7 cellular contexts compared by ENCODE assay signal in genomic region chr7:108114117-108114841, GRCh38. TPM values are rescaled to one million over a fixed set of nuclear protein-coding genes. Genes with fewer than 3 reads are reported as not detected.
DNase-seq lines count a peak whose midpoint lies in the region; ATAC-seq, FAIRE-seq and TF ChIP-seq lines count a peak whose summit lies in the region.

No MANE protein-coding gene starts in this region.

- H2BK15ac ChIP-seq in neuronal stem cell (ENCODE audit: low read length) = no peak overlapping the region

- no peak overlapping the region for H4K8ac ChIP-seq in neuronal stem cell (ENCODE audit: low read depth, low read length)

- H3K4me3 ChIP-seq in GM12878 (no peak overlapping the region), neuronal stem cell (ENCODE audit: low read length in 2 of 2) (no peak overlapping the region)

- TF ChIP-seq POLR2A in GM12878 (IDR thresholded peaks at IDR 0.05; ENCODE audit: low read depth, low read length) = no peak

- in situ Hi-C loops in GM12878 (cut with MboI) = loop anchor here (5.0 kb wide), 1 partner anchor 33 kb away; no protein-coding TSS in a partner anchor

- H2BK12ac ChIP-seq in neuronal stem cell (ENCODE audit: low read length) = no peak overlapping the region

- no peak overlapping the region for H3K27ac Mint-ChIP-seq in CD14-positive monocyte

- RAD21 ChIA-PET in GM12878 (lab: Charles Lee; ENCODE audit: unreplicated experiment) = interaction anchor here (0.6 to 6.3 kb wide), 13 partner anchors 14 to 383 kb away, joined by 3 to 142 read pairs (median 5); no protein-coding TSS in a partner anchor

- H2AK5ac ChIP-seq in neuronal stem cell (ENCODE audit: low read depth, low read length) = no peak overlapping the region

- H3K4me3 Mint-ChIP-seq in CD14-positive monocyte = no peak overlapping the region

- H3K4me1 ChIP-seq in GM12878 (ENCODE audit: control insufficient read depth, insufficient read depth, low read length) (no peaks in the 10 kb centered on the region), neuronal stem cell (ENCODE audit: control insufficient read depth in 2 of 2, insufficient read depth in 1 of 2, low read depth in 1 of 2, low read length in 2 of 2) (no peaks in the 10 kb centered on the region)

- TF ChIP-seq CTCF in GM10266 (IDR thresholded peaks at IDR 0.05; ENCODE audit: control insufficient read depth, insufficient read depth, low read depth, missing control alignments) (peak; percentile 75), GM12878 (IDR thresholded peaks at IDR 0.05 in 2 of 3, conservative IDR thresholded peaks at IDR 0.05 in 1 of 3; ENCODE audit: control insufficient read depth in 2 of 3, extremely low read depth in 1 of 3, insufficient read depth in 1 of 3, low read depth in 3 of 3, low read length in 3 of 3) (peak; percentile 68 to 80 (median 70)), CD14-positive monocyte (IDR thresholded peaks at IDR 0.05) (no peak)

- no peak overlapping the region for H3K14ac ChIP-seq in neuronal stem cell (ENCODE audit: low read length)

- intact Hi-C loops in GM12878 (cut with micrococcal nuclease; ENCODE audit: unreplicated experiment) (loop anchor here (1.0 to 5.0 kb wide), 2 partner anchors 32 to 348 kb away; no protein-coding TSS in a partner anchor), CD14-positive monocyte (cut with micrococcal nuclease) (no loop called here)

- H3K27me3 ChIP-seq in GM12878 (replicated peaks in 1 of 2; ENCODE audit: control insufficient read depth in 2 of 2, insufficient read depth in 2 of 2, low read length in 1 of 2) (no peaks in the 10 kb centered on the region), neuronal stem cell (ENCODE audit: control insufficient read depth in 3 of 3, insufficient read depth in 3 of 3, low read depth in 1 of 3, low read length in 3 of 3) (no peaks in the 10 kb centered on the region)

- no peak overlapping the region for H3K27ac ChIP-seq in GM12878 (ENCODE audit: control insufficient read depth, insufficient read depth)
- no peak overlapping the region for H3K27ac ChIP-seq in neuronal stem cell (replicated peaks; ENCODE audit: low read length)

- TF ChIP-seq RAD21 in Ishikawa (IDR thresholded peaks at IDR 0.05; ENCODE audit: low read depth) = peak; percentile 82
- peak; percentile 94 for TF ChIP-seq RAD21 in GM12878 (IDR thresholded peaks at IDR 0.05; ENCODE audit: insufficient read depth, low read depth, low read length)

- no peak overlapping the region for H4K91ac ChIP-seq in neuronal stem cell (ENCODE audit: low read depth, low read length, poor library complexity)

- no peak overlapping the region for H2BK5ac ChIP-seq in neuronal stem cell (ENCODE audit: low read length)

- no peak overlapping the region for H3K23ac ChIP-seq in neuronal stem cell (ENCODE audit: low read depth, low read length, poor library complexity)

- no peaks in the 10 kb centered on the region for H3K9me3 ChIP-seq in GM12878 (replicated peaks; ENCODE audit: control insufficient read depth, insufficient read depth, low read length)
- no peaks in the 10 kb centered on the region for H3K9me3 ChIP-seq in neuronal stem cell (replicated peaks in 1 of 2; ENCODE audit: control insufficient read depth in 2 of 2, insufficient read depth in 1 of 2, low read depth in 1 of 2, low read length in 2 of 2)

- no TSS peak for BruUV-seq in GM12878 (replicated peaks; lab: Mats Ljungman, UMichigan)

- H3K79me2 ChIP-seq in GM12878 (ENCODE audit: control insufficient read depth, insufficient read depth, low read length) = no peaks in the 10 kb centered on the region

- H3K4me2 ChIP-seq in GM12878 (ENCODE audit: control insufficient read depth, insufficient read depth) = no peak overlapping the region
- no peak overlapping the region for H3K4me2 ChIP-seq in neuronal stem cell (ENCODE audit: insufficient read depth, low read length, poor library complexity, severe bottlenecking)

- no peaks in the 10 kb centered on the region for H3K27me3 Mint-ChIP-seq in CD14-positive monocyte (ENCODE audit: low read depth in 3 of 3)

- CTCF ChIA-PET in GM12878 (lab: Yijun Ruan, JAX) = interaction anchor here (0.7 to 11.0 kb wide), 24 partner anchors 8 to 433 kb away, joined by 3 to 254 read pairs (median 6); partner anchors contain the start of gene LAMB4

- POLR2A ChIA-PET in GM12878 (lab: Charles Lee) = interaction anchor here (1.6 kb wide), 1 partner anchor 31 kb away, joined by 9 read pairs; no protein-coding TSS in a partner anchor

- SMC1A ChIA-PET in GM12878 (lab: Charles Lee; ENCODE audit: uncharacterized antibody, unreplicated experiment) = interaction anchor here (0.7 to 3.4 kb wide), 12 partner anchors 8 to 382 kb away, joined by 3 to 130 read pairs (median 7); partner anchors contain the start of gene LAMB4

- WGBS in GM12878 (ENCODE audit: insufficient coverage, insufficient replicate concordance, low lambda C conversion rate, missing lambda C conversion rate) = 24% methylated on average over 6 of the region's 6 CpGs
- no CpG with 5 or more reads among the region's 6 CpGs for WGBS in neuronal stem cell (ENCODE audit: extremely low coverage in 2 of 2, insufficient read length in 2 of 2, insufficient replicate concordance in 1 of 2), 2 donors

- H3K79me1 ChIP-seq in neuronal stem cell (ENCODE audit: low read depth, low read length) = no peaks in the 10 kb centered on the region

- no peak overlapping the region for H3K4ac ChIP-seq in neuronal stem cell (ENCODE audit: low read length)

- DNase-seq in GM10266 (ENCODE audit: extremely low spot score) (no peak), GM12878 (ENCODE audit: low read depth, low spot score) (no peak), neuronal stem cell (ENCODE audit: low spot score) (peak; percentile 15), CD14-positive monocyte (ENCODE audit: low spot score) (no peak), anterior cingulate cortex (lab: John Stamatoyannopoulos, UW) (no peak)

- no peaks in the 10 kb centered on the region for H3K4me1 Mint-ChIP-seq in CD14-positive monocyte

- H2AFZ ChIP-seq in GM12878 (ENCODE audit: control insufficient read depth, low read depth, low read length) (no peak overlapping the region), neuronal stem cell (ENCODE audit: low read length) (no peak overlapping the region)

- peaks cover 0 to 3% (median 0%) of the 10 kb centered on the region in 7 donors for H3K9me3 Mint-ChIP-seq in CD14-positive monocyte

- H4K20me1 ChIP-seq in GM12878 (ENCODE audit: control insufficient read depth, insufficient read depth) = no peaks in the 10 kb centered on the region

- peak; percentile 77 for ATAC-seq in GM19455 (IDR thresholded peaks at IDR 0.05; ENCODE audit: unreplicated experiment)
- peak; percentile 95 for ATAC-seq in GM12878

- H3K18ac ChIP-seq in neuronal stem cell (ENCODE audit: low read length) = no peak overlapping the region

- no peaks in the 10 kb centered on the region for H3K36me3 Mint-ChIP-seq in CD14-positive monocyte

- H2BK120ac ChIP-seq in neuronal stem cell (ENCODE audit: low read depth, low read length) = no peak overlapping the region

- H3K36me3 ChIP-seq in GM12878 (ENCODE audit: control insufficient read depth in 2 of 2, insufficient read depth in 2 of 2, low read length in 1 of 2) (no peaks in the 10 kb centered on the region), neuronal stem cell (replicated peaks in 1 of 2; ENCODE audit: control insufficient read depth in 2 of 2, insufficient read depth in 2 of 2, low read length in 2 of 2) (no peaks in the 10 kb centered on the region)

- H3K9ac ChIP-seq in GM12878 (ENCODE audit: control insufficient read depth, insufficient read depth, low read length) = no peak overlapping the region
- H3K9ac ChIP-seq in neuronal stem cell (ENCODE audit: low read depth, low read length, poor library complexity) = no peak overlapping the region

- no peak for TF ChIP-seq EP300 in Ishikawa (IDR thresholded peaks at IDR 0.05; ENCODE audit: borderline replicate concordance)
- TF ChIP-seq EP300 in GM12878 (IDR thresholded peaks at IDR 0.05; ENCODE audit: borderline replicate concordance in 1 of 2, control insufficient read depth in 1 of 2, low read depth in 2 of 2, low read length in 2 of 2) = no peak

- peak; percentile 77 for FAIRE-seq in GM12878 (lab: Jason Lieb, UNC)

TF ChIP-seq in Ishikawa, 13 proteins besides CTCF, POLR2A, EP300 and RAD21 (continues in another document):
- TF ChIP-seq USF1 (IDR thresholded peaks at IDR 0.05) = no peak
- TF ChIP-seq YY1 (IDR thresholded peaks at IDR 0.05; ENCODE audit: low read depth) = no peak

TF ChIP-seq in GM12878, 131 proteins besides CTCF, POLR2A, EP300 and RAD21 (continues in another document):
- peak; percentile 78 for TF ChIP-seq YY1 (IDR thresholded peaks at IDR 0.05; ENCODE audit: low read depth, low read length)
- TF ChIP-seq SMARCA5 (IDR thresholded peaks at IDR 0.05) = peak; percentile 42; the same call in 1 of the 2 replicates
- no peak for TF ChIP-seq CHD1 (IDR thresholded peaks at IDR 0.05; ENCODE audit: low read depth, low read length)
- peak in 1 of 2 experiments; percentile 46; a peak in 1 of 4 replicates for TF ChIP-seq BHLHE40 (IDR thresholded peaks at IDR 0.05; ENCODE audit: borderline replicate concordance in 1 of 2, low read depth in 2 of 2, low read length in 1 of 2)
- no peak for TF ChIP-seq IKZF2 (IDR thresholded peaks at IDR 0.05)

RNA-seq across cellular contexts. Expression of gene LAMB4, which starts 15.9 kb away (rescaled TPM):
- 0.79 and 1.2 TPM in 2 replicates for total RNA-seq in GM12878 (2013; cell fraction: nucleolus; rRNA removed)
- total RNA-seq in GM12878 (2014; rRNA removed) (0.05 and 0.06 TPM in 2 replicates), GM12878 (2014; rRNA removed; fragmentation: Illumina TruSeq; extraction: Trizol) (not detected in 2 replicates), GM12878 (2021) (not detected in 2 replicates)
- not detected for polyA plus RNA-seq in GM12878 (2011; ENCODE audit: low read depth)
- polyA plus RNA-seq in GM12878 (2011; rRNA removed) (0.04 and 0.12 TPM in 2 replicates), GM12878 (2014; fragmentation: Illumina TruSeq; extraction: Trizol) (not detected in 2 replicates), GM12878 (2014; fragmentation: Nextera tagmentation; extraction: Ambion mirVana) (not detected), GM12878 (2014; rRNA removed) (not detected in 2 replicates), GM12878 (2016; fragmentation: Nextera tagmentation; extraction: Ambion mirVana) (not detected), CD14-positive monocyte (not detected)
- polyA plus RNA-seq in GM12878 (2011; cell fraction: cytosol; rRNA removed) = 0.09 and 0.10 TPM in 2 replicates
- 0.10 and 0.30 TPM in 2 replicates for polyA plus RNA-seq in GM12878 (2011; cell fraction: nucleus; rRNA removed)
- polyA plus RNA-seq in GM12878 (2012) = not detected in 2 replicates
- polyA minus RNA-seq in GM12878 (2011; rRNA and poly(A)+ RNA removed) = 0.10 and 0.15 TPM in 2 replicates
- not detected in 2 replicates for polyA minus RNA-seq in GM12878 (2011; cell fraction: cytosol; rRNA and poly(A)+ RNA removed)
- 0.24 TPM in 1 of 2 replicates, not detected in the other for polyA minus RNA-seq in GM12878 (2011; cell fraction: nucleus; rRNA and poly(A)+ RNA removed)
- polyA plus RNA-seq in neuronal stem cell (2013, experiment 1 of 2) = 0.01 TPM
- 0.01 TPM for polyA plus RNA-seq in neuronal stem cell (2013, experiment 2 of 2)
